Comparison of ENCODE assay signal across 23 cellular contexts in genomic region chr5:120771181-120771580, GRCh38.
DNase-seq lines count a peak whose midpoint lies in the region; ATAC-seq and TF ChIP-seq lines count a peak whose summit lies in the region.
"Had no signal": no experiment of that assay in that cellular context is flagged by ENCODE, and none has a peak within 500 bp of the region (broad histone marks: within the 10 kb centered on the region; RNA-seq: fewer than 3 reads in every experiment).

No MANE protein-coding gene starts in this region.

- no peaks in the 10 kb centered on the region for H3K27me3 ChIP-seq in breast epithelium
- no peaks in the 10 kb centered on the region for H3K27me3 ChIP-seq in adipocyte (replicated peaks; ENCODE audit: control insufficient read depth, insufficient read depth, low read length)
- H3K27me3 ChIP-seq in PC-3 (ENCODE audit: low read length) = no peaks in the 10 kb centered on the region
- H3K27me3 ChIP-seq: BLaER1, Peyer's patch had no signal

- DNase-seq in MCF 10A (ENCODE audit: unreplicated experiment) (peak; percentile 4), breast epithelium (ENCODE audit: low spot score in 2 of 2) (no peak), adipocyte (ENCODE audit: low read depth) (peak; percentile 9), foreskin fibroblast (peak; percentile 41 to 85), PC-3 (no peak), hippocampal formation (lab: John Stamatoyannopoulos, UW) (no peak), SHP77 treated with DMSO at 0.1 percent for 48 hours (lab: John Stamatoyannopoulos, UW) (no peak), KBM-7 (no peak)
- DNase-seq: CD4-positive, CD25-positive, alpha-beta regulatory T cell; DMS53; NCI-H1048; NCI-H1417; NCI-H1694; NCI-H2029 treated with DMSO at 0.1 percent for 48 hours; NCI-H446 treated with DMSO at 0.1 percent for 48 hours; NCI-H526; Peyer's patch; SIG-M5 had no signal

- no peaks in the 10 kb centered on the region for H3K79me2 ChIP-seq in PC-3 (ENCODE audit: low read length)

- H3K27ac Mint-ChIP-seq in MCF 10A (ENCODE audit: low read depth, unreplicated experiment) = no peak overlapping the region
- H3K27ac Mint-ChIP-seq: CD4-positive, CD25-positive, alpha-beta regulatory T cell had no signal

- in situ Hi-C loops in KBM-7 (cut with MboI; ENCODE audit: low pct_unique_long_range_greater_than_20kb, low sequenced_read_pairs) = no loop called here

- BruUV-seq in MCF 10A (replicated peaks; lab: Mats Ljungman, UMichigan) (no TSS peak), PC-3 (replicated peaks; lab: Mats Ljungman, UMichigan) (no TSS peak)

- no peak for ATAC-seq in PC-3
- ATAC-seq: GM12878 had no signal

- no peaks in the 10 kb centered on the region for H3K27me3 Mint-ChIP-seq in MCF 10A (ENCODE audit: insufficient read depth, unreplicated experiment)
- H3K27me3 Mint-ChIP-seq: CD4-positive, CD25-positive, alpha-beta regulatory T cell had no signal

- no peaks in the 10 kb centered on the region for H3K9me2 ChIP-seq in PC-3 (replicated peaks; ENCODE audit: low read length)

- H3F3A ChIP-seq in PC-3 (ENCODE audit: low read length, unreplicated experiment) = no peaks in the 10 kb centered on the region

- no peaks in the 10 kb centered on the region for H3K9me3 Mint-ChIP-seq in MCF 10A (ENCODE audit: unreplicated experiment)

- H3K4me3 ChIP-seq in breast epithelium = no peak overlapping the region
- H3K4me3 ChIP-seq in adipocyte (ENCODE audit: low read length) = no peak overlapping the region
- H3K4me3 ChIP-seq in foreskin fibroblast (ENCODE audit: low read depth in 1 of 2, low read length in 2 of 2) = no peak overlapping the region
- no peak overlapping the region for H3K4me3 ChIP-seq in PC-3 (ENCODE audit: low read length)
- H3K4me3 ChIP-seq: BLaER1, GM12878, Peyer's patch, SK-N-MC had no signal

- TF ChIP-seq POLR2A in breast epithelium (IDR thresholded peaks at IDR 0.05) = no peak

- no peak overlapping the region for H3K4me3 Mint-ChIP-seq in MCF 10A (ENCODE audit: unreplicated experiment)
- H3K4me3 Mint-ChIP-seq: CD4-positive, CD25-positive, alpha-beta regulatory T cell had no signal

- H3K9me3 ChIP-seq in breast epithelium = no peaks in the 10 kb centered on the region
- no peaks in the 10 kb centered on the region for H3K9me3 ChIP-seq in adipocyte (ENCODE audit: control insufficient read depth, low read length)
- H3K9me3 ChIP-seq in PC-3 (ENCODE audit: low read length) = no peaks in the 10 kb centered on the region
- H3K9me3 ChIP-seq: BLaER1, Peyer's patch had no signal

- no peak for TF ChIP-seq CTCF in MCF 10A (IDR thresholded peaks at IDR 0.05; ENCODE audit: unreplicated experiment)
- no peak for TF ChIP-seq CTCF in breast epithelium (IDR thresholded peaks at IDR 0.05)
- TF ChIP-seq CTCF in foreskin fibroblast (IDR thresholded peaks at IDR 0.05; ENCODE audit: low read depth, low read length) = no peak
- no peak for TF ChIP-seq CTCF in PC-3 (conservative IDR thresholded peaks at IDR 0.05; ENCODE audit: low read depth, low read length)

- H3K36me3 Mint-ChIP-seq in MCF 10A (ENCODE audit: insufficient read depth, unreplicated experiment) = no peaks in the 10 kb centered on the region
- H3K36me3 Mint-ChIP-seq: CD4-positive, CD25-positive, alpha-beta regulatory T cell had no signal

- H3K36me3 ChIP-seq in breast epithelium = no peaks in the 10 kb centered on the region
- H3K36me3 ChIP-seq in adipocyte (ENCODE audit: control insufficient read depth, insufficient read depth, low read length, severe bottlenecking) = no peaks in the 10 kb centered on the region
- no peaks in the 10 kb centered on the region for H3K36me3 ChIP-seq in PC-3 (ENCODE audit: low read depth, low read length)
- H3K36me3 ChIP-seq: BLaER1, Peyer's patch had no signal

- peaks cover 15% of the 10 kb centered on the region for H3K4me1 Mint-ChIP-seq in MCF 10A (ENCODE audit: insufficient read depth, unreplicated experiment)
- H3K4me1 Mint-ChIP-seq: CD4-positive, CD25-positive, alpha-beta regulatory T cell had no signal

- no peaks in the 10 kb centered on the region for H4K20me1 ChIP-seq in PC-3 (ENCODE audit: low read length)
- H4K20me1 ChIP-seq: BLaER1 had no signal

- H3K27ac ChIP-seq in breast epithelium (no peak overlapping the region), PC-3 (ENCODE audit: low read length) (no peak overlapping the region)
- H3K27ac ChIP-seq: 22Rv1, BLaER1, KMS-11, Peyer's patch, SK-N-MC had no signal

- intact Hi-C loops in MCF 10A (cut with micrococcal nuclease) (no loop called here), breast epithelium (cut with DNase I; ENCODE audit: low total_unique reads) (no loop called here), PC-3 (cut with micrococcal nuclease) (no loop called here)

- H3K9ac ChIP-seq in adipocyte (ENCODE audit: low read length) (no peak overlapping the region), PC-3 (ENCODE audit: low read length) (no peak overlapping the region)
- H3K9ac ChIP-seq: BLaER1, KMS-11 had no signal

- H3K4me2 ChIP-seq in PC-3 (ENCODE audit: low read length) = no peak overlapping the region
- H3K4me2 ChIP-seq: BLaER1, KMS-11 had no signal

- POLR2A ChIA-PET in MCF 10A (lab: Yijun Ruan, JAX) (interaction anchor here (0.8 to 1.0 kb wide), 2 partner anchors 9 to 26 kb away, joined by 3 read pairs; no protein-coding TSS in a partner anchor), PC-3 (lab: Charles Lee; ENCODE audit: unreplicated experiment) (no interaction called here)

- H2AFZ ChIP-seq in PC-3 (ENCODE audit: low read length) = no peak overlapping the region

- CTCF ChIA-PET in MCF 10A (lab: Yijun Ruan, JAX) (interaction anchor here (0.6 kb wide), 1 partner anchor 674 kb away, joined by 3 read pairs; no protein-coding TSS in a partner anchor), PC-3 (lab: Charles Lee) (no interaction called here)

- H3K4me1 ChIP-seq in breast epithelium = no peaks in the 10 kb centered on the region
- peaks cover 27% of the 10 kb centered on the region for H3K4me1 ChIP-seq in adipocyte (ENCODE audit: control insufficient read depth, insufficient read depth, low read length)
- no peaks in the 10 kb centered on the region for H3K4me1 ChIP-seq in PC-3 (ENCODE audit: insufficient read depth, low read length)
- H3K4me1 ChIP-seq: BLaER1, Peyer's patch had no signal

Comparison
In these comparisons a context has a peak if more than half of its experiments do, and no peak if none do; other contexts are left out.
1. DNase-seq: peak in MCF 10A (single experiment), adipocyte (single experiment) and foreskin fibroblast (2 of 2); none in breast epithelium (0 of 2), PC-3 (single experiment), hippocampal formation (0 of 2), SHP77 treated with DMSO at 0.1 percent for 48 hours (single experiment) and KBM-7 (single experiment).